11 cellular contexts compared by ENCODE assay signal in genomic region chr7:55066479-55066878, GRCh38. TPM values are rescaled to one million over a fixed set of nuclear protein-coding genes. Genes with fewer than 3 reads are reported as not detected.
DNase-seq lines count a peak whose midpoint lies in the region; ATAC-seq and TF ChIP-seq lines count a peak whose summit lies in the region.
"Had no signal": no experiment of that assay in that cellular context is flagged by ENCODE, and none has a peak within 500 bp of the region (broad histone marks: within the 10 kb centered on the region; RNA-seq: fewer than 3 reads in every experiment).

No MANE protein-coding gene starts in this region.

- H3K4me3 ChIP-seq in HUES48 (ENCODE audit: low read depth, low read length) (no peak overlapping the region), right lobe of liver (no peak overlapping the region), subcutaneous abdominal adipose tissue (ENCODE audit: low read depth in 1 of 5, low read length in 5 of 5) (peak overlapping the region in 1 of 5 donors; percentile 4)

- H3K9me3 ChIP-seq in HUES48 (ENCODE audit: control insufficient read depth, insufficient read depth, low read length): no peaks in the 10 kb centered on the region
- no peaks in the 10 kb centered on the region for H3K9me3 ChIP-seq in right lobe of liver
- no peaks in the 10 kb centered on the region for H3K9me3 ChIP-seq in subcutaneous abdominal adipose tissue (ENCODE audit: control insufficient read depth in 5 of 5, low read length in 5 of 5)

- H3K9ac ChIP-seq in HUES48 (ENCODE audit: low read depth, low read length) (no peak overlapping the region), subcutaneous abdominal adipose tissue (ENCODE audit: low read length in 5 of 5) (peak overlapping the region in 2 of 5 donors; percentile 11 to 64)

- H3K27me3 ChIP-seq in HUES48 (ENCODE audit: control insufficient read depth, insufficient read depth, low read length): no peaks in the 10 kb centered on the region
- H3K27me3 ChIP-seq in right lobe of liver: no peaks in the 10 kb centered on the region
- H3K27me3 ChIP-seq in subcutaneous abdominal adipose tissue (ENCODE audit: control insufficient read depth in 5 of 5, insufficient read depth in 4 of 5, low read length in 5 of 5): no peaks in the 10 kb centered on the region

- no peaks in the 10 kb centered on the region for H3K36me3 ChIP-seq in HUES48 (ENCODE audit: control insufficient read depth, insufficient read depth, low read length)
- H3K36me3 ChIP-seq in right lobe of liver: no peaks in the 10 kb centered on the region
- peaks cover 0 to 4% (median 0%) of the 10 kb centered on the region in 5 donors for H3K36me3 ChIP-seq in subcutaneous abdominal adipose tissue (ENCODE audit: control insufficient read depth in 5 of 5, insufficient read depth in 5 of 5, low read length in 5 of 5)

- peaks cover 25% of the 10 kb centered on the region for H3K4me1 ChIP-seq in HUES48 (ENCODE audit: control insufficient read depth, insufficient read depth, low read length)
- H3K4me1 ChIP-seq in right lobe of liver: peaks cover 0 to 39% (median 12%) of the 10 kb centered on the region in 4 donors
- peaks cover 7 to 56% (median 43%) of the 10 kb centered on the region in 5 donors for H3K4me1 ChIP-seq in subcutaneous abdominal adipose tissue (ENCODE audit: control insufficient read depth in 5 of 5, insufficient read depth in 5 of 5, low read length in 5 of 5)

- intact Hi-C loops in right lobe of liver (cut with DNase I): no loop called here

- H3K4me3 Mint-ChIP-seq in brain: peak overlapping the region in 2 of 5 experiments; percentile 47 to 68
- H3K4me3 Mint-ChIP-seq: activated T-cell treated with anti-CD3 and anti-CD28 coated beads, Interleukin-2, amount 50 U/mL, for 4 hours; T-helper 1 cell treated with Interleukin-12 subunit alpha and Interleukin-12 subunit beta and Interleukin-4 antibody, amounts not matched to agents 30 μg/mL and 1 μg/mL, for 36 hours had no signal

- ATAC-seq in right lobe of liver (no peak), HG03135 (IDR thresholded peaks at IDR 0.05; ENCODE audit: unreplicated experiment) (no peak)
- ATAC-seq: activated T-cell treated with anti-CD3 and anti-CD28 coated beads, Interleukin-2, amount 50 U/mL, for 4 hours had no signal

- no peak for TF ChIP-seq CTCF in brain (conservative IDR thresholded peaks at IDR 0.05)
- no peak for TF ChIP-seq CTCF in right lobe of liver (IDR thresholded peaks at IDR 0.05)

- H3K36me3 Mint-ChIP-seq in brain: no peaks in the 10 kb centered on the region

- no peak for TF ChIP-seq POLR2A in right lobe of liver (IDR thresholded peaks at IDR 0.05)

- peaks cover 0 to 2% (median 0%) of the 10 kb centered on the region in 5 experiments for H3K9me3 Mint-ChIP-seq in brain
- H3K9me3 Mint-ChIP-seq: activated T-cell treated with anti-CD3 and anti-CD28 coated beads, Interleukin-2, amount 50 U/mL, for 4 hours; T-helper 1 cell treated with Interleukin-12 subunit alpha and Interleukin-12 subunit beta and Interleukin-4 antibody, amounts not matched to agents 30 μg/mL and 1 μg/mL, for 36 hours had no signal

- H3K27ac ChIP-seq in HUES48 (ENCODE audit: low read depth, low read length) (peak overlapping the region; percentile 93), right lobe of liver (peak overlapping the region; percentile 11 to 45 (median 28)), subcutaneous abdominal adipose tissue (ENCODE audit: low read depth, low read length) (peak overlapping the region; percentile 98)

- H3K27ac Mint-ChIP-seq in brain: peak overlapping the region in 4 of 5 experiments; percentile 77 to 90 (median 88)
- H3K27ac Mint-ChIP-seq: T-helper 1 cell treated with Interleukin-12 subunit alpha and Interleukin-12 subunit beta and Interleukin-4 antibody, amounts not matched to agents 30 μg/mL and 1 μg/mL, for 36 hours had no signal

- H3K27me3 Mint-ChIP-seq in brain: no peaks in the 10 kb centered on the region

- H3K4me1 Mint-ChIP-seq in brain: peaks cover 78% of the 10 kb centered on the region

- DNase-seq in right lobe of liver: no peak
- DNase-seq in GM19238 (ENCODE audit: insufficient read length, low spot score): no peak
- no peak for DNase-seq in activated effector memory CD4-positive, alpha-beta T cell treated with Interleukin-2 at 50 U/mL for 16 hours
- DNase-seq in activated naive CD4-positive, alpha-beta T cell treated with Interleukin-2 at 50 U/mL for 16 hours: no peak
- DNase-seq: activated T-cell treated with anti-CD3 and anti-CD28 coated beads, Interleukin-2, amount 50 U/mL, for 4 hours; stimulated activated CD4-positive, alpha-beta T cell treated with anti-CD3 and anti-CD28 coated beads, Interleukin-1b, Interleukin-23, amount 100 ng/mL, for 48 hours had no signal

- WGBS in right lobe of liver (ENCODE audit: insufficient coverage, low coverage, low lambda C conversion rate, missing lambda C conversion rate): 47% methylated on average over 5 of the region's 6 CpGs

RNA-seq across cellular contexts. Expression of gene EGFR, which starts 47.7 kb away (rescaled TPM):
- polyA plus RNA-seq in brain (ENCODE audit: insufficient read depth, low read depth, low replicate concordance): 15.0 TPM
- 100 to 1,000 TPM in 1 of 6 experiments, 10 to 100 TPM in 5; 59.3 to 127 (median 93.7) TPM for total RNA-seq in right lobe of liver

Comparison
In these comparisons a context has a peak if more than half of its experiments do, and no peak if none do; other contexts are left out.
1. H3K27ac ChIP-seq: peak in every context shown above with its lines; median percentile 98 in subcutaneous abdominal adipose tissue; 93 in HUES48; 28 in right lobe of liver.